19 cellular contexts compared by ENCODE assay signal in the genomic region with DNA sequence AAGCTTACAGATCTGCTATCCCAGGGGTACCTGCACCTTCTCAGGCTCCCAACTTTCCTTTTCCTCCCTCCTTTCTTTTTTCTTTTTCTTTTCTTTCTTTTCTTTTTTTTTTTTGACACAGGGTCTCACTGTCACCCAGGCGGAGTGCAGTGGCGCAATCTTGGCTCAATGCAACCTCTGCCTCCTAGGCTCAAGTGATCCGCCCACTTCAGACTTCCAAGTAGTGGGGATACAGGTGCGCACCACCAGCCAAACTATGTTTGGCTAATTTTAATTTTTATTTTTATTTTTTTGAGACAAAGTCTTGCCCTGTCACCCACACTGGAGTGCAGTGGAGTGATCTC. TPM values are rescaled to one million over a fixed set of nuclear protein-coding genes. Genes with fewer than 3 reads are reported as not detected.
A peak's percentile ranks its signal among the peaks of the same experiment; 100 is the strongest.
DNase-seq lines count a peak whose midpoint lies in the region; ATAC-seq and TF ChIP-seq lines count a peak whose summit lies in the region.
"Had no signal": no experiment of that assay in that cellular context is flagged by ENCODE, and none has a peak within 500 bp of the region (broad histone marks: within the 10 kb centered on the region; RNA-seq: fewer than 3 reads in every experiment).

No MANE protein-coding gene starts in this region.

- no peak for ATAC-seq in activated T-cell treated with anti-CD3 and anti-CD28 coated beads, Interleukin-2, amount 50 U/mL, for 4 hours
- ATAC-seq in DND-41 (ENCODE audit: insufficient read depth, low read depth) (no peak), GM21526 (IDR thresholded peaks at IDR 0.05; ENCODE audit: low FRiP score, unreplicated experiment) (no peak)
- ATAC-seq in naive thymus-derived CD4-positive, alpha-beta T cell: no peak
- ATAC-seq: lower lobe of right lung had no signal

- no peaks in the 10 kb centered on the region for H3K27me3 Mint-ChIP-seq in activated T-cell treated with anti-CD3 and anti-CD28 coated beads, Interleukin-2, amount 50 U/mL, for 24 hours
- H3K27me3 Mint-ChIP-seq in activated T-cell treated with anti-CD3 and anti-CD28 coated beads, Interleukin-2, amount 50 U/mL, for 4 hours (ENCODE audit: low read depth): no peaks in the 10 kb centered on the region
- H3K27me3 Mint-ChIP-seq in activated T-helper 1 cell treated with anti-CD3 and anti-CD28 coated beads, Interleukin-12 subunit alpha, Interleukin-12 subunit beta, Interleukin-2, Interleukin-4 antibody, amounts not matched to agents 30 ng/mL and 10 ng/mL and 1 ng/mL, durations not matched to agents 14 hours and 24 hours and 36 hours (ENCODE audit: insufficient read depth): no peaks in the 10 kb centered on the region
- H3K27me3 Mint-ChIP-seq in naive thymus-derived CD4-positive, alpha-beta T cell: no peaks in the 10 kb centered on the region

- peak overlapping the region; percentile 88 for H3K27ac ChIP-seq in DND-41 (ENCODE audit: low read length)
- no peak overlapping the region for H3K27ac ChIP-seq in naive thymus-derived CD4-positive, alpha-beta T cell (ENCODE audit: low read depth, low read length)
- H3K27ac ChIP-seq: lower lobe of right lung, neutrophil, prostate gland, testis had no signal

- intact Hi-C loops in activated T-helper 1 cell treated with anti-CD3 and anti-CD28 coated beads, Interleukin-12 subunit alpha, Interleukin-12 subunit beta, Interleukin-2, Interleukin-4 antibody, amounts not matched to agents 30 ng/mL and 10 ng/mL and 1 ng/mL, durations not matched to agents 14 hours and 24 hours and 36 hours (cut with micrococcal nuclease): loop anchor here (1.0 to 5.0 kb wide), 4 partner anchors 12 to 449 kb away; no protein-coding TSS in a partner anchor
- intact Hi-C loops in naive thymus-derived CD4-positive, alpha-beta T cell (cut with micrococcal nuclease): no loop called here

- peak overlapping the region in 1 of 2 experiments; percentile 38; a peak in 1 of 4 replicates for H3K4me3 ChIP-seq in DND-41 (ENCODE audit: low read depth in 1 of 2, low read length in 2 of 2)
- no peak overlapping the region for H3K4me3 ChIP-seq in naive thymus-derived CD4-positive, alpha-beta T cell (ENCODE audit: low read length)
- H3K4me3 ChIP-seq: lower lobe of right lung, prostate gland, testis had no signal

- no peak overlapping the region for H3K4me3 Mint-ChIP-seq in activated T-cell treated with anti-CD3 and anti-CD28 coated beads, Interleukin-2, amount 50 U/mL, for 24 hours
- H3K4me3 Mint-ChIP-seq in activated T-cell treated with anti-CD3 and anti-CD28 coated beads, Interleukin-2, amount 50 U/mL, for 4 hours: no peak overlapping the region
- H3K4me3 Mint-ChIP-seq in activated T-helper 1 cell treated with anti-CD3 and anti-CD28 coated beads, Interleukin-12 subunit alpha, Interleukin-12 subunit beta, Interleukin-2, Interleukin-4 antibody, amounts not matched to agents 30 ng/mL and 10 ng/mL and 1 ng/mL, durations not matched to agents 14 hours and 24 hours and 36 hours: peak overlapping the region; percentile 7
- peak overlapping the region in 4 of 10 donors; percentile 5 to 37 (median 22) for H3K4me3 Mint-ChIP-seq in naive thymus-derived CD4-positive, alpha-beta T cell

- H3K36me3 ChIP-seq in DND-41 (ENCODE audit: insufficient read depth, low read length): no peaks in the 10 kb centered on the region
- H3K36me3 ChIP-seq in naive thymus-derived CD4-positive, alpha-beta T cell (ENCODE audit: control insufficient read depth in 2 of 3, insufficient read depth in 3 of 3, low read length in 3 of 3): no peaks in the 10 kb centered on the region
- H3K36me3 ChIP-seq: lower lobe of right lung, neutrophil, prostate gland had no signal

- H3K36me3 Mint-ChIP-seq in activated T-cell treated with anti-CD3 and anti-CD28 coated beads, Interleukin-2, amount 50 U/mL, for 24 hours (ENCODE audit: low read depth): no peaks in the 10 kb centered on the region
- H3K36me3 Mint-ChIP-seq in activated T-cell treated with anti-CD3 and anti-CD28 coated beads, Interleukin-2, amount 50 U/mL, for 4 hours (ENCODE audit: insufficient read depth): no peaks in the 10 kb centered on the region
- H3K36me3 Mint-ChIP-seq in activated T-helper 1 cell treated with anti-CD3 and anti-CD28 coated beads, Interleukin-12 subunit alpha, Interleukin-12 subunit beta, Interleukin-2, Interleukin-4 antibody, amounts not matched to agents 30 ng/mL and 10 ng/mL and 1 ng/mL, durations not matched to agents 14 hours and 24 hours and 36 hours (ENCODE audit: low read depth): peaks cover 5% of the 10 kb centered on the region
- H3K36me3 Mint-ChIP-seq in naive thymus-derived CD4-positive, alpha-beta T cell: peaks cover 0 to 8% (median 0%) of the 10 kb centered on the region in 5 donors

- no peaks in the 10 kb centered on the region for H3K27me3 ChIP-seq in DND-41 (ENCODE audit: insufficient read depth, low read length, poor library complexity)
- no peaks in the 10 kb centered on the region for H3K27me3 ChIP-seq in naive thymus-derived CD4-positive, alpha-beta T cell (ENCODE audit: control insufficient read depth in 2 of 2, insufficient read depth in 2 of 2, low read length in 2 of 2)
- H3K27me3 ChIP-seq: neutrophil, testis had no signal

- H3K4me2 ChIP-seq in DND-41 (ENCODE audit: insufficient read depth, low read length): peak overlapping the region; percentile 57

- no peaks in the 10 kb centered on the region for H3K79me2 ChIP-seq in DND-41 (ENCODE audit: insufficient read depth, low read length)

- peak overlapping the region; percentile 91 for H3K27ac Mint-ChIP-seq in activated T-cell treated with anti-CD3 and anti-CD28 coated beads, Interleukin-2, amount 50 U/mL, for 24 hours
- H3K27ac Mint-ChIP-seq in activated T-helper 1 cell treated with anti-CD3 and anti-CD28 coated beads, Interleukin-12 subunit alpha, Interleukin-12 subunit beta, Interleukin-2, Interleukin-4 antibody, amounts not matched to agents 30 ng/mL and 10 ng/mL and 1 ng/mL, durations not matched to agents 14 hours and 24 hours and 36 hours: peak overlapping the region; percentile 86
- H3K27ac Mint-ChIP-seq in naive thymus-derived CD4-positive, alpha-beta T cell: peak overlapping the region in 8 of 9 donors; percentile 15 to 93 (median 65)

- no peaks in the 10 kb centered on the region for H3K9me3 ChIP-seq in DND-41 (ENCODE audit: insufficient read depth, low read length, severe bottlenecking)
- H3K9me3 ChIP-seq in naive thymus-derived CD4-positive, alpha-beta T cell (ENCODE audit: control insufficient read depth in 2 of 3, low read length in 3 of 3): no peaks in the 10 kb centered on the region
- H3K9me3 ChIP-seq: lower lobe of right lung, neutrophil, prostate gland, testis had no signal

- peak overlapping the region; percentile 52 for H3K9ac ChIP-seq in DND-41 (ENCODE audit: low read depth, low read length)

- no peak for DNase-seq in activated T-cell treated with anti-CD3 and anti-CD28 coated beads, Interleukin-2, amount 50 U/mL, for 24 hours
- no peak for DNase-seq in activated T-cell treated with anti-CD3 and anti-CD28 coated beads, Interleukin-2, amount 50 U/mL, for 4 hours
- DNase-seq in DND-41 (no peak), GM20000 (ENCODE audit: low spot score) (no peak), DMS114 treated with DMSO at 0.1 percent for 48 hours (lab: John Stamatoyannopoulos, UW; ENCODE audit: unreplicated experiment) (no peak)
- no peak for DNase-seq in activated T-helper 1 cell treated with anti-CD3 and anti-CD28 coated beads, Interleukin-12 subunit alpha, Interleukin-12 subunit beta, Interleukin-2, Interleukin-4 antibody, amounts not matched to agents 30 ng/mL and 10 ng/mL and 1 ng/mL, durations not matched to agents 14 hours and 24 hours and 36 hours (ENCODE audit: low spot score)
- no peak for DNase-seq in naive thymus-derived CD4-positive, alpha-beta T cell
- DNase-seq: Karpas-422, kidney, lower lobe of right lung, NCI-H1048, NCI-H187, NCI-H226, NCI-H774, Right ventricle myocardium superior, testis had no signal

- H3K9me3 Mint-ChIP-seq in activated T-cell treated with anti-CD3 and anti-CD28 coated beads, Interleukin-2, amount 50 U/mL, for 24 hours: no peaks in the 10 kb centered on the region
- no peaks in the 10 kb centered on the region for H3K9me3 Mint-ChIP-seq in activated T-cell treated with anti-CD3 and anti-CD28 coated beads, Interleukin-2, amount 50 U/mL, for 4 hours
- H3K9me3 Mint-ChIP-seq in activated T-helper 1 cell treated with anti-CD3 and anti-CD28 coated beads, Interleukin-12 subunit alpha, Interleukin-12 subunit beta, Interleukin-2, Interleukin-4 antibody, amounts not matched to agents 30 ng/mL and 10 ng/mL and 1 ng/mL, durations not matched to agents 14 hours and 24 hours and 36 hours: no peaks in the 10 kb centered on the region
- no peaks in the 10 kb centered on the region for H3K9me3 Mint-ChIP-seq in naive thymus-derived CD4-positive, alpha-beta T cell

- peaks cover 85% of the 10 kb centered on the region for H3K4me1 Mint-ChIP-seq in activated T-cell treated with anti-CD3 and anti-CD28 coated beads, Interleukin-2, amount 50 U/mL, for 24 hours (ENCODE audit: low read depth)
- peaks cover 80% of the 10 kb centered on the region for H3K4me1 Mint-ChIP-seq in activated T-cell treated with anti-CD3 and anti-CD28 coated beads, Interleukin-2, amount 50 U/mL, for 4 hours (ENCODE audit: low read depth)
- peaks cover 70% of the 10 kb centered on the region for H3K4me1 Mint-ChIP-seq in activated T-helper 1 cell treated with anti-CD3 and anti-CD28 coated beads, Interleukin-12 subunit alpha, Interleukin-12 subunit beta, Interleukin-2, Interleukin-4 antibody, amounts not matched to agents 30 ng/mL and 10 ng/mL and 1 ng/mL, durations not matched to agents 14 hours and 24 hours and 36 hours (ENCODE audit: low read depth)
- H3K4me1 Mint-ChIP-seq in naive thymus-derived CD4-positive, alpha-beta T cell: peaks cover 46 to 81% (median 76%) of the 10 kb centered on the region in 7 donors

- CTCF ChIA-PET in naive thymus-derived CD4-positive, alpha-beta T cell (lab: Charles Lee): interaction anchor here (0.6 to 21.5 kb wide), 5 partner anchors 19 to 182 kb away, joined by 3 to 639 read pairs (median 17); no protein-coding TSS in a partner anchor

- H2AFZ ChIP-seq in DND-41 (ENCODE audit: low read depth, low read length): peak overlapping the region; percentile 70

- H3K4me1 ChIP-seq in DND-41 (ENCODE audit: insufficient read depth, low read length): peaks cover 90% of the 10 kb centered on the region
- H3K4me1 ChIP-seq in naive thymus-derived CD4-positive, alpha-beta T cell (ENCODE audit: control insufficient read depth in 2 of 2, insufficient read depth in 2 of 2, low read length in 2 of 2): peaks cover 51 to 59% of the 10 kb centered on the region in 2 donors
- H3K4me1 ChIP-seq: prostate gland, testis had no signal

- no peaks in the 10 kb centered on the region for H4K20me1 ChIP-seq in DND-41 (ENCODE audit: insufficient read depth, low read length)

- POLR2A ChIA-PET in naive thymus-derived CD4-positive, alpha-beta T cell (lab: Charles Lee): interaction anchor here (0.9 to 10.2 kb wide), 4 partner anchors 23 to 186 kb away, joined by 3 to 89 read pairs (median 4); no protein-coding TSS in a partner anchor

- no peak for TF ChIP-seq CTCF in DND-41 (IDR thresholded peaks at IDR 0.05; ENCODE audit: borderline replicate concordance, extremely low read depth, low read length, poor library complexity, severe bottlenecking)
- no peak for TF ChIP-seq CTCF in GM20000 (IDR thresholded peaks at IDR 0.05; ENCODE audit: extremely low read depth, missing control alignments)

RNA-seq across cellular contexts. Expression of gene PIM1, which starts 36.0 kb away (rescaled TPM):
- 10 to 100 TPM; 59.6 to 72.8 (median 60.1) TPM for total RNA-seq in activated T-cell treated with anti-CD3 and anti-CD28 coated beads, Interleukin-2, amount 50 U/mL, for 4 hours
- total RNA-seq in activated T-helper 1 cell treated with anti-CD3 and anti-CD28 coated beads, Interleukin-12 subunit alpha, Interleukin-12 subunit beta, Interleukin-2, Interleukin-4 antibody, amounts not matched to agents 30 ng/mL and 10 ng/mL and 1 ng/mL, durations not matched to agents 14 hours and 24 hours and 36 hours: 182 and 192 TPM in 2 replicates
- 100 to 1,000 TPM; 100 to 550 (median 172) TPM for total RNA-seq in naive thymus-derived CD4-positive, alpha-beta T cell
- polyA plus RNA-seq in naive thymus-derived CD4-positive, alpha-beta T cell: 100 to 1,000 TPM; 249 to 304 TPM

RNA-seq across cellular contexts. Expression of gene TBC1D22B, which starts 51.6 kb away (rescaled TPM):
- total RNA-seq in activated T-cell treated with anti-CD3 and anti-CD28 coated beads, Interleukin-2, amount 50 U/mL, for 4 hours: 10 to 100 TPM; 13.0 to 13.5 (median 13.2) TPM
- total RNA-seq in activated T-helper 1 cell treated with anti-CD3 and anti-CD28 coated beads, Interleukin-12 subunit alpha, Interleukin-12 subunit beta, Interleukin-2, Interleukin-4 antibody, amounts not matched to agents 30 ng/mL and 10 ng/mL and 1 ng/mL, durations not matched to agents 14 hours and 24 hours and 36 hours: 20.8 and 21.2 TPM in 2 replicates
- total RNA-seq in naive thymus-derived CD4-positive, alpha-beta T cell: 10 to 100 TPM in 2 of 5 experiments, 1 to 10 TPM in 3; 8.3 to 23.5 (median 9.5) TPM
- polyA plus RNA-seq in naive thymus-derived CD4-positive, alpha-beta T cell: 10 to 100 TPM in 1 of 2 donors, 1 to 10 TPM in 1; 7.7 to 10.7 TPM

RNA-seq across cellular contexts. Expression of gene TMEM217, which starts 52.0 kb away (rescaled TPM):
- 1 to 10 TPM; 2.3 to 4.2 (median 2.8) TPM for total RNA-seq in activated T-cell treated with anti-CD3 and anti-CD28 coated beads, Interleukin-2, amount 50 U/mL, for 4 hours
- 7.7 and 9.9 TPM in 2 replicates for total RNA-seq in activated T-helper 1 cell treated with anti-CD3 and anti-CD28 coated beads, Interleukin-12 subunit alpha, Interleukin-12 subunit beta, Interleukin-2, Interleukin-4 antibody, amounts not matched to agents 30 ng/mL and 10 ng/mL and 1 ng/mL, durations not matched to agents 14 hours and 24 hours and 36 hours
- total RNA-seq in naive thymus-derived CD4-positive, alpha-beta T cell: 1 to 10 TPM in 2 of 5 experiments, under 1 TPM in 1, not detected in 2; 0.78 to 2.8 (median 1.6) TPM
- under 1 TPM; 0.28 to 0.34 TPM for polyA plus RNA-seq in naive thymus-derived CD4-positive, alpha-beta T cell
- total RNA-seq: Right ventricle myocardium superior had no signal
